In the genomic region with DNA sequence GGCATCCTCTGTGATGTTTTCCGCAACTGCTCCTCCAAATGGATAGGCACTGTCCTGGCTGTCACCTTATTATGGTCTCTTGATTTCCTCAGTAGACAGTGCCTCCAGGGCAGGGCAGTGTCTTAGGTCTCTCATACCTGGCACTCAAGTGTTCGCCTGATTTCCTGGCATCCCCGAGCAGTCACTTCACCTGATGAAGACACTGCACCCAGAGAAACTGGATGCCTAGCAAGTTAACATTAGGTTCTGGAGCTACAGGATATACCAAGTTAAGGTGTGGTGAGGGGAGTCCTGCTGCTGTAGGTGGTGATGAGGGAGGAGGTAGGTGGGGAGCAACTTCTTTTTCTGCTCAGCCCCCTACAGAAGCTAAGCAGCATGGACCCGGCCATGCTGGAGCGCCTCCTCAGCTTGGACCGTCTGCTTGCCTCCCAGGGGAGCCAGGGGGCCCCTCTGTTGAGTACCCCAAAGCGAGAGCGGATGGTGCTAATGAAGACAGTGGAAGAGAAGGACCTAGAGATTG, we compare ENCODE assay signal across 15 cellular contexts. TPM values are rescaled to one million over a fixed set of nuclear protein-coding genes. Genes with fewer than 3 reads are reported as not detected.
DNase-seq lines count a peak whose midpoint lies in the region; ATAC-seq, FAIRE-seq and TF ChIP-seq lines count a peak whose summit lies in the region.
"Had no signal": no experiment of that assay in that cellular context is flagged by ENCODE, and none has a peak within 500 bp of the region (broad histone marks: within the 10 kb centered on the region; RNA-seq: fewer than 3 reads in every experiment).

No MANE protein-coding gene starts in this region.

- ATAC-seq in left ventricle myocardium superior (no peak), HG03175 (IDR thresholded peaks at IDR 0.05; ENCODE audit: unreplicated experiment) (no peak), GM18909 (IDR thresholded peaks at IDR 0.05; ENCODE audit: poor library complexity, unreplicated experiment) (no peak)

- no peak; the same call in 1 of the 2 replicates for TF ChIP-seq POLR2A in GM12892 (IDR thresholded peaks at IDR 0.05; ENCODE audit: low read depth, low read length)

- intact Hi-C loops in left ventricle myocardium superior (cut with micrococcal nuclease), result no loop called here
- intact Hi-C loops in kidney (cut with DNase I), result no loop called here

- H3K4me1 ChIP-seq in right atrium auricular region (peaks cover 0 to 19% of the 10 kb centered on the region in 2 donors), kidney (ENCODE audit: control insufficient read depth in 1 of 2, insufficient read depth in 1 of 2, low read depth in 1 of 2, low read length in 2 of 2) (peaks cover 6 to 12% of the 10 kb centered on the region in 2 donors)

- DNase-seq in left ventricle myocardium superior (peak; percentile 22), right atrium auricular region (ENCODE audit: low spot score) (no peak), SK-N-MC (ENCODE audit: low read depth, low spot score) (no peak), kidney (peak; percentile 51), HT-29 (ENCODE audit: low spot score) (no peak), GM12892 (ENCODE audit: insufficient read length) (no peak)
- DNase-seq: AML-193, DMS153, Kasumi-1, NCI-H1417, NCI-H345 had no signal

- no peaks in the 10 kb centered on the region for H3K27me3 ChIP-seq in right atrium auricular region

- H3K9me3 ChIP-seq in right atrium auricular region (no peaks in the 10 kb centered on the region), SK-N-MC (ENCODE audit: low read depth, low read length) (no peaks in the 10 kb centered on the region), kidney (ENCODE audit: control insufficient read depth in 1 of 2, low read length in 2 of 2) (no peaks in the 10 kb centered on the region)

- no peak for TF ChIP-seq CTCF in right atrium auricular region (IDR thresholded peaks at IDR 0.05)
- no peak for TF ChIP-seq CTCF in kidney (IDR thresholded peaks at IDR 0.05; ENCODE audit: borderline replicate concordance, extremely low read depth, insufficient read depth)

- H3K36me3 ChIP-seq in right atrium auricular region (peaks cover 25% of the 10 kb centered on the region), SK-N-MC (ENCODE audit: insufficient read depth, low read length) (peaks cover 61% of the 10 kb centered on the region), kidney (ENCODE audit: control insufficient read depth in 1 of 2, insufficient read depth in 2 of 2, low read length in 2 of 2) (peaks cover 14 to 23% of the 10 kb centered on the region in 2 donors)

- FAIRE-seq in kidney (lab: Jason Lieb, UNC) (no peak), GM12892 (lab: Jason Lieb, UNC) (no peak)
- FAIRE-seq: TTC549 had no signal

- no peak overlapping the region for H3K4me3 ChIP-seq in right atrium auricular region
- H3K4me3 ChIP-seq in SK-N-MC, result no peak overlapping the region
- H3K4me3 ChIP-seq in kidney (ENCODE audit: low read length in 2 of 2), result no peak overlapping the region

- H3K27ac ChIP-seq in right atrium auricular region (no peak overlapping the region), SK-N-MC (peak overlapping the region; percentile 97), kidney (ENCODE audit: low read depth in 2 of 2, low read length in 2 of 2) (no peak overlapping the region)
- H3K27ac ChIP-seq: HL-60 had no signal

- H3K9ac ChIP-seq in SK-N-MC (ENCODE audit: insufficient read length) (no peak overlapping the region), kidney (ENCODE audit: low read length in 2 of 2) (no peak overlapping the region)

RNA-seq across cellular contexts. Expression of a gene that starts 3.9 kb away (rescaled TPM):
- 101 TPM for total RNA-seq in left ventricle myocardium superior
- total RNA-seq in right atrium auricular region, result 10 to 100 TPM; 33.0 to 86.6 TPM
- 137 TPM for total RNA-seq in kidney
- 85.5 TPM for polyA plus RNA-seq in kidney (ENCODE audit: insufficient read depth, low read depth, low replicate concordance)
- total RNA-seq in HT-29 (2014; rRNA removed; shearing (Covaris generic)), result 795 and 814 TPM in 2 replicates
- polyA plus RNA-seq in GM12892 (2012; ENCODE audit: missing spikeins), result 133 TPM

RNA-seq across cellular contexts. Expression of a gene that starts 9.5 kb away (rescaled TPM):
- total RNA-seq in left ventricle myocardium superior, result 3.1 TPM
- under 1 TPM; 0.51 to 0.52 TPM for total RNA-seq in right atrium auricular region
- total RNA-seq in kidney, result 1.9 TPM
- polyA plus RNA-seq in kidney (ENCODE audit: insufficient read depth, low read depth, low replicate concordance), result 0.88 TPM
- 0.23 TPM in 1 of 2 replicates, not detected in the other for total RNA-seq in HT-29 (2014; rRNA removed; shearing (Covaris generic))
- polyA plus RNA-seq in GM12892 (2012; ENCODE audit: missing spikeins), result 0.98 TPM

RNA-seq across cellular contexts. Expression of a gene that starts 11.9 kb away (rescaled TPM):
- 55.2 TPM for total RNA-seq in left ventricle myocardium superior
- 10 to 100 TPM; 10.1 to 17.1 TPM for total RNA-seq in right atrium auricular region
- 32.3 TPM for total RNA-seq in kidney
- polyA plus RNA-seq in kidney (ENCODE audit: insufficient read depth, low read depth, low replicate concordance), result 42.9 TPM
- total RNA-seq in HT-29 (2014; rRNA removed; shearing (Covaris generic)), result 127 and 134 TPM in 2 replicates
- 43.2 TPM for polyA plus RNA-seq in GM12892 (2012; ENCODE audit: missing spikeins)

RNA-seq across cellular contexts. Expression of a gene that starts 13.5 kb away (rescaled TPM):
- total RNA-seq in left ventricle myocardium superior (16.2 TPM), right atrium auricular region (10 to 100 TPM; 23.5 to 27.3 TPM), kidney (23.5 TPM)
- polyA plus RNA-seq in kidney (ENCODE audit: insufficient read depth, low read depth, low replicate concordance), result 30.0 TPM
- 57.4 and 65.1 TPM in 2 replicates for total RNA-seq in HT-29 (2014; rRNA removed; shearing (Covaris generic))
- 8.8 TPM for polyA plus RNA-seq in GM12892 (2012; ENCODE audit: missing spikeins)

RNA-seq across cellular contexts. Expression of a gene that starts 17.8 kb away (rescaled TPM):
- total RNA-seq in left ventricle myocardium superior (47.0 TPM), right atrium auricular region (10 to 100 TPM; 44.4 to 77.9 TPM), kidney (271 TPM)
- polyA plus RNA-seq in kidney (ENCODE audit: insufficient read depth, low read depth, low replicate concordance), result 123 TPM
- total RNA-seq in HT-29 (2014; rRNA removed; shearing (Covaris generic)), result 157 and 185 TPM in 2 replicates
- polyA plus RNA-seq in GM12892 (2012; ENCODE audit: missing spikeins), result 53.0 TPM

Comparison
In these comparisons a context has a peak if more than half of its experiments do, and no peak if none do; other contexts are left out.
1. DNase-seq: peak in left ventricle myocardium superior (single experiment) and kidney (single experiment); none in right atrium auricular region (single experiment), SK-N-MC (single experiment), HT-29 (single experiment) and GM12892 (single experiment).